ENCODE assay signal across 14 cellular contexts in genomic region chr2:143692162-143692561, GRCh38.
"Had no signal": no experiment of that assay in that cellular context is flagged by ENCODE, and none has a peak within 500 bp of the region (broad histone marks: within the 10 kb centered on the region; RNA-seq: fewer than 3 reads in every experiment).

No MANE protein-coding gene starts in this region.

- FAIRE-seq: astrocyte, colon had no signal

- H3K9me3 Mint-ChIP-seq: activated CD8-positive, alpha-beta T cell treated with anti-CD3 and anti-CD28 coated beads for 36 hours; activated T-cell treated with anti-CD3 and anti-CD28 coated beads, Interleukin-2, amount 50 U/mL, for 72 hours had no signal

- DNase-seq: activated CD8-positive, alpha-beta memory T cell treated with anti-CD3 and anti-CD28 coated beads, Interleukin-2, amount 50 U/mL, for 4 hours; activated CD8-positive, alpha-beta T cell treated with anti-CD3 and anti-CD28 coated beads for 36 hours; activated T-cell treated with anti-CD3 and anti-CD28 coated beads, Interleukin-2, amount 50 U/mL, for 72 hours; foreskin melanocyte; heart left ventricle; occipital lobe; sigmoid colon; stimulated activated CD4-positive, alpha-beta T cell treated with anti-CD3 and anti-CD28 coated beads, Interleukin-4, amount 100 ng/mL, for 1 hour; stimulated activated CD8-positive, alpha-beta memory T cell treated with anti-CD3 and anti-CD28 coated beads, Interleukin-4, amount 100 ng/mL, for 48 hours; stimulated activated naive CD8-positive, alpha-beta T cell treated with anti-CD3 and anti-CD28 coated beads, Interleukin-15, Interleukin-2, amounts not matched to agents 100 U/mL and 50 U/mL, for 24 hours; upper lobe of right lung had no signal

- H3K4me1 ChIP-seq: heart left ventricle, upper lobe of right lung had no signal

- H3K27ac Mint-ChIP-seq: progenitor cell of endocrine pancreas had no signal

- H3K4me3 Mint-ChIP-seq: activated CD8-positive, alpha-beta T cell treated with anti-CD3 and anti-CD28 coated beads for 36 hours; activated T-cell treated with anti-CD3 and anti-CD28 coated beads, Interleukin-2, amount 50 U/mL, for 72 hours had no signal

- H3K9me3 ChIP-seq: heart left ventricle, sigmoid colon, upper lobe of right lung had no signal

- H3K27me3 ChIP-seq: heart left ventricle, sigmoid colon, upper lobe of right lung had no signal

- ATAC-seq: activated CD8-positive, alpha-beta T cell treated with anti-CD3 and anti-CD28 coated beads for 36 hours; activated T-cell treated with anti-CD3 and anti-CD28 coated beads, Interleukin-2, amount 50 U/mL, for 72 hours; heart left ventricle; stimulated activated naive CD8-positive, alpha-beta T cell treated with anti-CD3 and anti-CD28 coated beads, Interleukin-15, Interleukin-2, amounts not matched to agents 100 U/mL and 50 U/mL, for 24 hours; upper lobe of right lung had no signal

- H3K27me3 Mint-ChIP-seq: activated CD8-positive, alpha-beta T cell treated with anti-CD3 and anti-CD28 coated beads for 36 hours had no signal

- H3K36me3 ChIP-seq: heart left ventricle, sigmoid colon, upper lobe of right lung had no signal

- H3K4me3 ChIP-seq: heart left ventricle, sigmoid colon, upper lobe of right lung had no signal

- H3K27ac ChIP-seq: heart left ventricle, sigmoid colon, upper lobe of right lung had no signal
